In genomic region chr12:48183091-48183875, GRCh38 we compare ENCODE assay signal across 9 cellular contexts. TPM values are rescaled to one million over a fixed set of nuclear protein-coding genes. Genes with fewer than 3 reads are reported as not detected.
DNase-seq lines count a peak whose midpoint lies in the region; ATAC-seq, FAIRE-seq and TF ChIP-seq lines count a peak whose summit lies in the region.
"Had no signal": no experiment of that assay in that cellular context is flagged by ENCODE, and none has a peak within 500 bp of the region (broad histone marks: within the 10 kb centered on the region; RNA-seq: fewer than 3 reads in every experiment).

Gene CCDC184 (plus strand): TSS chr12:48183644. CDS start chr12:48184123, 479 bp downstream.

- FAIRE-seq in HTR-8/SVneo (lab: Jason Lieb, UNC): peak; percentile 26
- FAIRE-seq: colon had no signal

- H3K36me3 Mint-ChIP-seq in CD8-positive, alpha-beta memory T cell: peaks cover 0 to 6% (median 0%) of the 10 kb centered on the region in 3 donors
- H3K36me3 Mint-ChIP-seq in nephron (ENCODE audit: low read depth): no peaks in the 10 kb centered on the region

- peak; percentile 57 to 91 (median 84) for DNase-seq in CD8-positive, alpha-beta memory T cell
- peak; percentile 49 for DNase-seq in HTR-8/SVneo (ENCODE audit: insufficient read length, low spot score)
- DNase-seq in Peyer's patch: peak; percentile 60 to 87 (median 80)
- DNase-seq in activated T-helper 9 cell treated with anti-CD3 and anti-CD28 coated beads, Interleukin-2, amount 50 U/mL, for 16 hours (ENCODE audit: low read depth): peak; percentile 59
- peak; percentile 73 for DNase-seq in fibroblast of the conjunctiva (ENCODE audit: low read depth)
- DNase-seq in stimulated activated naive CD8-positive, alpha-beta T cell treated with anti-CD3 and anti-CD28 coated beads, Interleukin-15, amount 100 ng/mL, for 72 hours: peak; percentile 64 to 73

- H3K27me3 ChIP-seq in CD8-positive, alpha-beta memory T cell (ENCODE audit: insufficient read depth, low read length, poor library complexity, severe bottlenecking): peaks cover 12% of the 10 kb centered on the region
- no peaks in the 10 kb centered on the region for H3K27me3 ChIP-seq in Peyer's patch

- no peak for TF ChIP-seq POLR2A in Peyer's patch (IDR thresholded peaks at IDR 0.05)

- peak within 1 kb of the TSS; percentile 71 to 96 (median 90) for H3K27ac Mint-ChIP-seq in CD8-positive, alpha-beta memory T cell
- H3K27ac Mint-ChIP-seq in nephron: peak within 1 kb of the TSS; percentile 60 to 85 (median 84)
- H3K27ac Mint-ChIP-seq in stimulated activated naive CD8-positive, alpha-beta T cell treated with anti-CD3 and anti-CD28 coated beads, Interleukin-15, amount 100 ng/mL, for 72 hours: peak within 1 kb of the TSS; percentile 43 to 81

- H3K4me3 Mint-ChIP-seq in CD8-positive, alpha-beta memory T cell: peak within 1 kb of the TSS; percentile 93 to 97 (median 96)
- peak within 1 kb of the TSS; percentile 90 to 92 (median 91) for H3K4me3 Mint-ChIP-seq in nephron
- H3K4me3 Mint-ChIP-seq in stimulated activated naive CD8-positive, alpha-beta T cell treated with anti-CD3 and anti-CD28 coated beads, Interleukin-15, amount 100 ng/mL, for 72 hours: peak within 1 kb of the TSS; percentile 91

- no peaks in the 10 kb centered on the region for H3K9me3 ChIP-seq in CD8-positive, alpha-beta memory T cell (ENCODE audit: low read length)
- no peaks in the 10 kb centered on the region for H3K9me3 ChIP-seq in Peyer's patch

- H3K27me3 Mint-ChIP-seq in CD8-positive, alpha-beta memory T cell: peaks cover 22 to 29% of the 10 kb centered on the region in 2 donors
- peaks cover 52% of the 10 kb centered on the region for H3K27me3 Mint-ChIP-seq in nephron (ENCODE audit: low read depth)
- peaks cover 59% of the 10 kb centered on the region for H3K27me3 Mint-ChIP-seq in stimulated activated naive CD8-positive, alpha-beta T cell treated with anti-CD3 and anti-CD28 coated beads, Interleukin-15, amount 100 ng/mL, for 72 hours

- H3K9me3 Mint-ChIP-seq in CD8-positive, alpha-beta memory T cell: no peaks in the 10 kb centered on the region
- H3K9me3 Mint-ChIP-seq in nephron: no peaks in the 10 kb centered on the region
- no peaks in the 10 kb centered on the region for H3K9me3 Mint-ChIP-seq in stimulated activated naive CD8-positive, alpha-beta T cell treated with anti-CD3 and anti-CD28 coated beads, Interleukin-15, amount 100 ng/mL, for 72 hours

- CTCF ChIA-PET in CD8-positive, alpha-beta memory T cell (lab: Charles Lee): interaction anchor here (0.8 to 1.8 kb wide), 15 partner anchors 9 to 435 kb away, joined by 3 to 23 read pairs (median 4); partner anchors contain the start of genes ASB8 and OR10AD1

- peaks cover 16% of the 10 kb centered on the region for H3K4me1 ChIP-seq in CD8-positive, alpha-beta memory T cell (ENCODE audit: insufficient read depth, low read length)
- peaks cover 0 to 21% (median 5%) of the 10 kb centered on the region in 4 donors for H3K4me1 ChIP-seq in Peyer's patch

- peak in 3 of 6 experiments; percentile 7 to 32 (median 26) for TF ChIP-seq CTCF in Peyer's patch (IDR thresholded peaks at IDR 0.05)
- peak in 2 of 3 experiments; percentile 19 to 36 for TF ChIP-seq CTCF in nephron (IDR thresholded peaks at IDR 0.05; ENCODE audit: unreplicated experiment in 3 of 3)

- peak; percentile 69 for ATAC-seq in GM19467 (IDR thresholded peaks at IDR 0.05; ENCODE audit: unreplicated experiment)
- ATAC-seq in stimulated activated naive CD8-positive, alpha-beta T cell treated with anti-CD3 and anti-CD28 coated beads, Interleukin-15, amount 100 ng/mL, for 72 hours: peak; percentile 80

- H3K36me3 ChIP-seq in CD8-positive, alpha-beta memory T cell (ENCODE audit: insufficient read depth, low read length): no peaks in the 10 kb centered on the region
- H3K36me3 ChIP-seq in Peyer's patch: no peaks in the 10 kb centered on the region

- peak within 1 kb of the TSS; percentile 75 for H3K27ac ChIP-seq in CD8-positive, alpha-beta memory T cell (ENCODE audit: low read depth, low read length)
- peak within 1 kb of the TSS in 2 of 4 donors; percentile 4 to 56 for H3K27ac ChIP-seq in Peyer's patch

- peaks cover 6 to 20% (median 11%) of the 10 kb centered on the region in 3 donors for H3K4me1 Mint-ChIP-seq in CD8-positive, alpha-beta memory T cell
- H3K4me1 Mint-ChIP-seq in nephron: peaks cover 65% of the 10 kb centered on the region
- peaks cover 32% of the 10 kb centered on the region for H3K4me1 Mint-ChIP-seq in stimulated activated naive CD8-positive, alpha-beta T cell treated with anti-CD3 and anti-CD28 coated beads, Interleukin-15, amount 100 ng/mL, for 72 hours

- POLR2A ChIA-PET in CD8-positive, alpha-beta memory T cell (lab: Charles Lee): interaction anchor here (0.8 to 3.4 kb wide), 3 partner anchors 15 to 277 kb away, joined by 3 to 29 read pairs (median 13); partner anchors contain the start of gene ASB8

- peak within 1 kb of the TSS; percentile 91 for H3K4me3 ChIP-seq in CD8-positive, alpha-beta memory T cell (ENCODE audit: low read length)
- peak within 1 kb of the TSS; percentile 56 to 62 (median 60) for H3K4me3 ChIP-seq in Peyer's patch

RNA-seq across cellular contexts. Expression of gene CCDC184, which starts in this region (rescaled TPM):
- under 1 TPM; 0.72 to 0.97 TPM for total RNA-seq in CD8-positive, alpha-beta memory T cell
- 0.91 TPM for polyA plus RNA-seq in CD8-positive, alpha-beta memory T cell
- under 1 TPM in 1 of 4 donors, not detected in 3; 0.40 TPM for total RNA-seq in Peyer's patch

Comparison
In these comparisons a context has a peak if more than half of its experiments do, and no peak if none do; other contexts are left out.
1. Peak in DNase-seq, H3K4me3 ChIP-seq and H3K27ac ChIP-seq in CD8-positive, alpha-beta memory T cell; RNA of the gene not detected or under 1 TPM.
2. Peak in DNase-seq and H3K4me3 ChIP-seq in Peyer's patch; RNA of the gene not detected or under 1 TPM.